8 cellular contexts compared by ENCODE assay signal in the genomic region with DNA sequence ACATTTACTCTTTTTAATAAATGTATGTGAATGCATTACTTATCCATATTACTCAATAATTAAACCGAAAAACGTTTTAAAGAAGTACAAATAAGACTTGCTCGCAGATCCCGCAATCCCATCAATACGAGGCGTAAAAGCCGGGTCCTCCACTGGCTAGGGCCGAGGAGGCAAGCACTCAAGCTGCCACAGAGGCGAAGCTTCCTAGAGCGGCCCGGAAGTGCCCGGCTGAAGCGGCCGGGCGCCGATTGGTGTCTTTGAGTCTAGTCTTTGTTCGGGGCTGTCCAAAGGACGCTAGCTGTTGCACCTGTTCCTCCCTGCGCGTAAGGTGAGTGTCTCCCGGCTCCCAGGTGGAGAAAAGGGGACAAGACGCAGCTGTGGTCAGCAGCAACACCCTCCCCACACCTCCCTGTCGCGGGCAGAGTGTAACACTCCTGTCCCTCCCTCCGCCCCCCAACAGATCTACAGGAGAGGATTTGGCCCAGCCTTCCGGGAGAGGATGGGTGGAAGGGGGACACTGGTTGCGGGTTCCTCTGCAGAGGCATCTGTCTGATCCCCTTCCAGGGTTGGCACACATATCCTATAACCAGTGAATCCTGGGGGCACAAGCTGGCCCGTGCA. TPM values are rescaled to one million over a fixed set of nuclear protein-coding genes. Genes with fewer than 3 reads are reported as not detected.
DNase-seq lines count a peak whose midpoint lies in the region; ATAC-seq and TF ChIP-seq lines count a peak whose summit lies in the region.

A gene (plus strand): TSS at position 260 of the 621 bp plus-strand sequence. CDS start 835 bp downstream, outside the sequence.

- H2BK20ac ChIP-seq in IMR-90 (ENCODE audit: low read depth, low read length) = no peak within 1 kb of the TSS

- H2AK9ac ChIP-seq in IMR-90 (replicated peaks; ENCODE audit: low read depth, low read length, poor library complexity) = peak within 1 kb of the TSS; percentile 73

- H3K36me3 Mint-ChIP-seq in activated T-helper 1 cell treated with anti-CD3 and anti-CD28 coated beads, Interleukin-12 subunit alpha, Interleukin-12 subunit beta, Interleukin-2, Interleukin-4 antibody, amounts not matched to agents 30 ng/mL and 10 ng/mL and 1 ng/mL, durations not matched to agents 14 hours and 24 hours and 36 hours (ENCODE audit: low read depth) = peaks cover 38% of the 10 kb centered on the region
- peaks cover 70% of the 10 kb centered on the region for H3K36me3 Mint-ChIP-seq in stimulated activated effector memory CD8-positive, alpha-beta T cell treated with anti-CD3 and anti-CD28 coated beads, Interleukin-12 subunit alpha, Interleukin-12 subunit beta, amount 100 ng/mL, for 72 hours

- H2AFZ ChIP-seq in IMR-90 (replicated peaks; ENCODE audit: low read length, poor library complexity) = peak within 1 kb of the TSS; percentile 96

- peak within 1 kb of the TSS; percentile 27; the same call in 1 of the 2 replicates for H4K91ac ChIP-seq in IMR-90 (ENCODE audit: insufficient read depth, low read depth, low read length)

- no peaks in the 10 kb centered on the region for H3K9me3 Mint-ChIP-seq in activated T-helper 1 cell treated with anti-CD3 and anti-CD28 coated beads, Interleukin-12 subunit alpha, Interleukin-12 subunit beta, Interleukin-2, Interleukin-4 antibody, amounts not matched to agents 30 ng/mL and 10 ng/mL and 1 ng/mL, durations not matched to agents 14 hours and 24 hours and 36 hours
- no peaks in the 10 kb centered on the region for H3K9me3 Mint-ChIP-seq in stimulated activated effector memory CD8-positive, alpha-beta T cell treated with anti-CD3 and anti-CD28 coated beads, Interleukin-12 subunit alpha, Interleukin-12 subunit beta, amount 100 ng/mL, for 72 hours

- peak within 1 kb of the TSS; percentile 69; the same call in 1 of the 2 replicates for H3K4ac ChIP-seq in IMR-90 (ENCODE audit: low read depth, low read length)

- dilution Hi-C loops in IMR-90 (cut with HindIII; ENCODE audit: low sequenced_read_pairs, unreplicated experiment) = no loop called here

- H2BK15ac ChIP-seq in IMR-90 (ENCODE audit: low read depth, low read length) = no peak within 1 kb of the TSS

- no peak within 1 kb of the TSS for H2BK5ac ChIP-seq in IMR-90 (ENCODE audit: low read depth, low read length, poor library complexity, severe bottlenecking)

- H3K23ac ChIP-seq in IMR-90 (ENCODE audit: low read depth, low read length) = 0 out of 2 replicates have a peak within 1 kb of the TSS, but pooled peaks have one; percentile 23

- POLR2A ChIA-PET in IMR-90 (lab: Charles Lee; ENCODE audit: unreplicated experiment) = no interaction called here

- ATAC-seq in GM21528 (IDR thresholded peaks at IDR 0.05; ENCODE audit: low FRiP score, unreplicated experiment) (peak; percentile 94), IMR-90 (ENCODE audit: low read depth) (peak; percentile 100)
- ATAC-seq in stimulated activated effector memory CD8-positive, alpha-beta T cell treated with anti-CD3 and anti-CD28 coated beads, Interleukin-12 subunit alpha, Interleukin-12 subunit beta, amount 100 ng/mL, for 72 hours = peak; percentile 98

- peak within 1 kb of the TSS; percentile 86 to 91 for H4K8ac ChIP-seq in IMR-90 (ENCODE audit: low read depth in 2 of 2, low read length in 2 of 2)

- peak within 1 kb of the TSS; percentile 88 for H3K4me2 ChIP-seq in IMR-90 (ENCODE audit: low read depth, low read length)

- no peaks in the 10 kb centered on the region for H3K9me3 ChIP-seq in IMR-90 (ENCODE audit: control insufficient read depth, insufficient read depth, low read length)
- H3K9me3 ChIP-seq in esophagus muscularis mucosa = no peaks in the 10 kb centered on the region
- no peaks in the 10 kb centered on the region for H3K9me3 ChIP-seq in muscle layer of colon (ENCODE audit: low read length)

- in situ Hi-C loops in IMR-90 (cut with MboI; ENCODE audit: low sequenced_read_pairs) = no loop called here

- peaks cover 42% of the 10 kb centered on the region for H3K4me1 Mint-ChIP-seq in activated T-helper 1 cell treated with anti-CD3 and anti-CD28 coated beads, Interleukin-12 subunit alpha, Interleukin-12 subunit beta, Interleukin-2, Interleukin-4 antibody, amounts not matched to agents 30 ng/mL and 10 ng/mL and 1 ng/mL, durations not matched to agents 14 hours and 24 hours and 36 hours (ENCODE audit: low read depth)
- peaks cover 45% of the 10 kb centered on the region for H3K4me1 Mint-ChIP-seq in stimulated activated effector memory CD8-positive, alpha-beta T cell treated with anti-CD3 and anti-CD28 coated beads, Interleukin-12 subunit alpha, Interleukin-12 subunit beta, amount 100 ng/mL, for 72 hours

- peaks cover 2% of the 10 kb centered on the region; the same call in 1 of the 2 replicates for H3K4me1 ChIP-seq in IMR-90 (ENCODE audit: control insufficient read depth, insufficient read depth, low read length)
- peaks cover 3 to 21% (median 16%) of the 10 kb centered on the region in 4 donors for H3K4me1 ChIP-seq in esophagus muscularis mucosa
- peaks cover 13% of the 10 kb centered on the region for H3K4me1 ChIP-seq in muscle layer of colon (ENCODE audit: insufficient read depth, low read length)

- peaks cover 21% of the 10 kb centered on the region for H3K36me3 ChIP-seq in IMR-90 (ENCODE audit: control insufficient read depth, insufficient read depth, low read length)
- H3K36me3 ChIP-seq in esophagus muscularis mucosa = peaks cover 0 to 51% (median 34%) of the 10 kb centered on the region in 4 donors
- peaks cover 32% of the 10 kb centered on the region for H3K36me3 ChIP-seq in muscle layer of colon (ENCODE audit: insufficient read depth, low read length)

- WGBS in IMR-90 (ENCODE audit: extremely low coverage in 2 of 2, insufficient read length in 1 of 2), 2 experiments = 3% methylated on average over 8 of the region's 28 CpGs; no CpG with 5 or more reads in 1 of the 2 experiments
- WGBS in esophagus muscularis mucosa = 0% methylated on average over 11 of the region's 28 CpGs

- no peaks in the 10 kb centered on the region for H3K27me3 ChIP-seq in IMR-90 (ENCODE audit: control insufficient read depth, insufficient read depth, low read length)
- no peaks in the 10 kb centered on the region for H3K27me3 ChIP-seq in esophagus muscularis mucosa
- H3K27me3 ChIP-seq in muscle layer of colon (ENCODE audit: control insufficient read depth in 1 of 2, insufficient read depth in 2 of 2, low read length in 2 of 2) = no peaks in the 10 kb centered on the region

- H3K4me3 ChIP-seq in IMR-90 (ENCODE audit: insufficient read depth, low read depth, low read length) = peak within 1 kb of the TSS; percentile 88
- H3K4me3 ChIP-seq in esophagus muscularis mucosa = peak within 1 kb of the TSS; percentile 58 to 79 (median 73)
- peak within 1 kb of the TSS; percentile 77 to 79 for H3K4me3 ChIP-seq in muscle layer of colon (ENCODE audit: low read depth in 1 of 2, low read length in 2 of 2)

- peak; percentile 49 for DNase-seq in DMS 273 treated with DMSO at 0.1 percent for 48 hours (lab: John Stamatoyannopoulos, UW)
- peak; percentile 79 for DNase-seq in IMR-90
- peak; percentile 95 for DNase-seq in OCI-M1 (lab: John Stamatoyannopoulos, UW)
- peak; percentile 66 for DNase-seq in activated T-helper 1 cell treated with anti-CD3 and anti-CD28 coated beads, Interleukin-12 subunit alpha, Interleukin-12 subunit beta, Interleukin-2, Interleukin-4 antibody, amounts not matched to agents 30 ng/mL and 10 ng/mL and 1 ng/mL, durations not matched to agents 14 hours and 24 hours and 36 hours (ENCODE audit: low spot score)
- peak; percentile 93 for DNase-seq in esophagus muscularis mucosa (ENCODE audit: extremely low spot score)
- peak; percentile 63 to 89 for DNase-seq in stimulated activated effector memory CD8-positive, alpha-beta T cell treated with anti-CD3 and anti-CD28 coated beads, Interleukin-12 subunit alpha, Interleukin-12 subunit beta, amount 100 ng/mL, for 72 hours (ENCODE audit: low spot score in 2 of 2)

- intact Hi-C loops in IMR-90 (cut with micrococcal nuclease) (loop anchor here (1.0 to 2.0 kb wide), 2 partner anchors 16 to 259 kb away; a partner anchor contains a TSS), esophagus muscularis mucosa (cut with DNase I) (no loop called here)
- intact Hi-C loops in activated T-helper 1 cell treated with anti-CD3 and anti-CD28 coated beads, Interleukin-12 subunit alpha, Interleukin-12 subunit beta, Interleukin-2, Interleukin-4 antibody, amounts not matched to agents 30 ng/mL and 10 ng/mL and 1 ng/mL, durations not matched to agents 14 hours and 24 hours and 36 hours (cut with micrococcal nuclease) = loop anchor here (1.0 to 5.0 kb wide), 6 partner anchors 12 to 143 kb away; a partner anchor contains a TSS

- H3K9ac ChIP-seq in IMR-90 (ENCODE audit: low read depth, low read length) (peak within 1 kb of the TSS; percentile 78), muscle layer of colon (ENCODE audit: low read length) (peak within 1 kb of the TSS; percentile 65)

- H4K20me1 ChIP-seq in IMR-90 (ENCODE audit: insufficient read depth, low read length) = no peaks in the 10 kb centered on the region

- peaks cover 27 to 40% of the 10 kb centered on the region in 2 experiments for H3K79me1 ChIP-seq in IMR-90 (ENCODE audit: low read depth in 1 of 2, low read length in 2 of 2)

- H3K4me3 Mint-ChIP-seq in activated T-helper 1 cell treated with anti-CD3 and anti-CD28 coated beads, Interleukin-12 subunit alpha, Interleukin-12 subunit beta, Interleukin-2, Interleukin-4 antibody, amounts not matched to agents 30 ng/mL and 10 ng/mL and 1 ng/mL, durations not matched to agents 14 hours and 24 hours and 36 hours = peak within 1 kb of the TSS; percentile 95
- peak within 1 kb of the TSS; percentile 86 for H3K4me3 Mint-ChIP-seq in stimulated activated effector memory CD8-positive, alpha-beta T cell treated with anti-CD3 and anti-CD28 coated beads, Interleukin-12 subunit alpha, Interleukin-12 subunit beta, amount 100 ng/mL, for 72 hours

- CTCF ChIA-PET in IMR-90 (lab: Yijun Ruan, JAX) = interaction anchor here (0.6 kb wide), 1 partner anchor 59 kb away, joined by 6 read pairs; no protein-coding TSS in a partner anchor

- TF ChIP-seq EP300 in esophagus muscularis mucosa (IDR thresholded peaks at IDR 0.05) = no peak

- no peak for TF ChIP-seq POLR2A in IMR-90 (IDR thresholded peaks at IDR 0.05; ENCODE audit: low read depth, low read length)
- TF ChIP-seq POLR2A in esophagus muscularis mucosa (IDR thresholded peaks at IDR 0.05; ENCODE audit: low read depth) = no peak

- H3K9me1 ChIP-seq in IMR-90 (ENCODE audit: insufficient read depth, low read length) = no peaks in the 10 kb centered on the region; the same call in 1 of the 2 replicates

- H3K14ac ChIP-seq in IMR-90 (replicated peaks; ENCODE audit: low read depth, low read length) = 0 out of 2 replicates have a peak within 1 kb of the TSS, but pooled peaks have one; percentile 72

- H2AK5ac ChIP-seq in IMR-90 (ENCODE audit: low read depth, low read length) = no peak within 1 kb of the TSS

- TF ChIP-seq CTCF in IMR-90 (conservative IDR thresholded peaks at IDR 0.05; ENCODE audit: low read depth, low read length) = no peak
- peak in 1 of 3 experiments; percentile 5 for TF ChIP-seq CTCF in esophagus muscularis mucosa (IDR thresholded peaks at IDR 0.05)

- H3K27ac Mint-ChIP-seq in activated T-helper 1 cell treated with anti-CD3 and anti-CD28 coated beads, Interleukin-12 subunit alpha, Interleukin-12 subunit beta, Interleukin-2, Interleukin-4 antibody, amounts not matched to agents 30 ng/mL and 10 ng/mL and 1 ng/mL, durations not matched to agents 14 hours and 24 hours and 36 hours = peak within 1 kb of the TSS; percentile 86
- H3K27ac Mint-ChIP-seq in stimulated activated effector memory CD8-positive, alpha-beta T cell treated with anti-CD3 and anti-CD28 coated beads, Interleukin-12 subunit alpha, Interleukin-12 subunit beta, amount 100 ng/mL, for 72 hours = peak within 1 kb of the TSS; percentile 87

- H3K18ac ChIP-seq in IMR-90 (ENCODE audit: low read depth, low read length) = no peak within 1 kb of the TSS

- no peak within 1 kb of the TSS for H3K56ac ChIP-seq in IMR-90 (ENCODE audit: extremely low read depth, insufficient read depth, low read length)

- no peak for TF ChIP-seq RAD21 in IMR-90 (IDR thresholded peaks at IDR 0.05; ENCODE audit: low read length)

- H3K27me3 Mint-ChIP-seq in activated T-helper 1 cell treated with anti-CD3 and anti-CD28 coated beads, Interleukin-12 subunit alpha, Interleukin-12 subunit beta, Interleukin-2, Interleukin-4 antibody, amounts not matched to agents 30 ng/mL and 10 ng/mL and 1 ng/mL, durations not matched to agents 14 hours and 24 hours and 36 hours (ENCODE audit: insufficient read depth) = no peaks in the 10 kb centered on the region

- BruUV-seq in IMR-90 (replicated peaks; lab: Mats Ljungman, UMichigan) = no TSS peak

- no peak within 1 kb of the TSS for H2BK120ac ChIP-seq in IMR-90 (ENCODE audit: low read depth, low read length)

- H4K5ac ChIP-seq in IMR-90 (ENCODE audit: low read depth, low read length) = peak within 1 kb of the TSS; percentile 85

- H3K27ac ChIP-seq in IMR-90 (ENCODE audit: insufficient read depth, low read length) = peak within 1 kb of the TSS; percentile 47; the same call in 1 of the 2 replicates
- H3K27ac ChIP-seq in esophagus muscularis mucosa (replicated peaks in 1 of 4) = peak within 1 kb of the TSS; percentile 71 to 80 (median 77)
- peak within 1 kb of the TSS; percentile 80 for H3K27ac ChIP-seq in muscle layer of colon (ENCODE audit: low read depth, low read length)

RNA-seq across cellular contexts. Expression of the gene that starts here (rescaled TPM):
- 2.5 and 3.0 TPM in 2 replicates for total RNA-seq in IMR-90 (2012; rRNA removed)
- 1.7 and 1.8 TPM in 2 replicates for polyA plus RNA-seq in IMR-90 (2012; rRNA removed)
- polyA plus RNA-seq in IMR-90 (2012; cell fraction: cytosol; rRNA removed) = 0.43 and 0.80 TPM in 2 replicates
- polyA plus RNA-seq in IMR-90 (2012; cell fraction: nucleus; rRNA removed; ENCODE audit: low replicate concordance) = 0.99 and 2.2 TPM in 2 replicates
- 4.8 TPM in 2 replicates for total RNA-seq in activated T-helper 1 cell treated with anti-CD3 and anti-CD28 coated beads, Interleukin-12 subunit alpha, Interleukin-12 subunit beta, Interleukin-2, Interleukin-4 antibody, amounts not matched to agents 30 ng/mL and 10 ng/mL and 1 ng/mL, durations not matched to agents 14 hours and 24 hours and 36 hours
- 1 to 10 TPM; 2.9 to 7.4 (median 3.4) TPM for total RNA-seq in esophagus muscularis mucosa

Comparison
In these comparisons a context has a peak if more than half of its experiments do, and no peak if none do; other contexts are left out.
1. Peak in every context shown above with its lines: DNase-seq, ATAC-seq, H3K4me3 ChIP-seq and H3K27ac ChIP-seq.